Comparison of ENCODE assay signal across 25 cellular contexts in the genomic region with DNA sequence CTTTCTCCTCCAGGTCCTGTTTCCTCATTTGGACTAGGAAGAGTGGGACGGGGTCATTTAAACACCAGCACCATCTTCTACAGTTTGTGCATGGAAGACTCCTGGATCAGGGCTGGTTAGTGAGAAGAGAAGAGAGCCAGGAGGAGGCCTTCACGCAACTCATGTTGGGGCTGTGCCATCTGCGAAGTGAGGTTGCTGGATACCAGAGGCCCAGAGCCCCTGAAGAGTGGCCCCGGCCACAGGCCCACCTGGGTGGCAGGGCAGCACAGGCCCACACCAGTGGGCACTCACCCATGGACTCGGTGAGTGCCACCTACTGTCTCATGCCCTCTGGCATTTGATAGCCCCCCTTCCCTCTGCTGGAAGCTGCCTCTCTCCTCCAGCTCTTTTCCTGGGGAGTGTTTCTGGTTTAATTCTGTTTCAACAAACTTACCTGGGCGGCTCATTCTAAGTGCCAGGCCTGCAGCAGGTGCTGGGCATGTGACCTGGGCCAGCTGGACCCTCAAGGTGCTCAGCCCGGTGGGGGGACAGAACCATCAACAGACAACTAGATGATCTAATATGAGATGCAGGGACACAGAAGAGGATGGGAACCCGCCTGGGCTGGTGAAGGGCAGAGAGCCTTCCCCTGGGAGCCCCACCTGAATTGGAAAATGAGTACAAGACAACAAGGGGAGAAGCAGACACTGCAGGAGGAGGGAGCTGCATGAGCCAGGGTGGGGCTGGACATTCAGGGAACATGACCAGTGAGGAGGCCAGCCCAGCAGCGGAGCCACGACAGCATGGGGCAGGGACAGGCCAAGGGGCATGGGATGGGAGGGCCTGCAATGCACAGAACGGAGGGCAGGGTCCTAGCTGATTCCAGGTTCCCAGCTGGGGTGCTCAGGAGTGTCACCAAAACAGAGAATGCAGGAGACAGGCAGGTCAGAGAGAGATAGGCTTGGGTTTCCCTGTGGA.
DNase-seq lines count a peak whose midpoint lies in the region; ATAC-seq and TF ChIP-seq lines count a peak whose summit lies in the region.
"Had no signal": no experiment of that assay in that cellular context is flagged by ENCODE, and none has a peak within 500 bp of the region (broad histone marks: within the 10 kb centered on the region; RNA-seq: fewer than 3 reads in every experiment).

No MANE protein-coding gene starts in this region.

- H4K91ac ChIP-seq in neuronal stem cell (ENCODE audit: low read depth, low read length, poor library complexity), result no peak overlapping the region

- peak overlapping the region; percentile 76 for H3K23ac ChIP-seq in neuronal stem cell (ENCODE audit: low read depth, low read length, poor library complexity)

- intact Hi-C loops in vagina (cut with DNase I), result no loop called here

- H3K36me3 Mint-ChIP-seq in endodermal cell (ENCODE audit: low read depth), result no peaks in the 10 kb centered on the region
- H3K36me3 Mint-ChIP-seq: CD8-positive, alpha-beta T cell had no signal

- H2BK12ac ChIP-seq in neuronal stem cell (ENCODE audit: low read length), result no peak overlapping the region

- peak overlapping the region; percentile 63 for H3K18ac ChIP-seq in neuronal stem cell (ENCODE audit: low read length)

- H3K36me3 ChIP-seq in endodermal cell (ENCODE audit: control insufficient read depth, insufficient read depth, low read length), result no peaks in the 10 kb centered on the region
- no peaks in the 10 kb centered on the region for H3K36me3 ChIP-seq in neuronal stem cell (replicated peaks in 1 of 2; ENCODE audit: control insufficient read depth in 2 of 2, insufficient read depth in 2 of 2, low read length in 2 of 2)
- H3K36me3 ChIP-seq in vagina, result no peaks in the 10 kb centered on the region
- H3K36me3 ChIP-seq: SJCRH30 had no signal

- H3K9me3 ChIP-seq in endodermal cell (ENCODE audit: control insufficient read depth, low read length), result no peaks in the 10 kb centered on the region
- no peaks in the 10 kb centered on the region for H3K9me3 ChIP-seq in neuronal stem cell (replicated peaks in 1 of 2; ENCODE audit: control insufficient read depth in 2 of 2, insufficient read depth in 1 of 2, low read depth in 1 of 2, low read length in 2 of 2)
- H3K9me3 ChIP-seq in vagina, result no peaks in the 10 kb centered on the region
- H3K9me3 ChIP-seq: Caco-2, SJCRH30 had no signal

- H3K4me1 ChIP-seq in endodermal cell (ENCODE audit: control insufficient read depth, insufficient read depth, low read length) (no peaks in the 10 kb centered on the region), neuronal stem cell (ENCODE audit: control insufficient read depth in 2 of 2, insufficient read depth in 1 of 2, low read depth in 1 of 2, low read length in 2 of 2) (peaks cover 0 to 2% of the 10 kb centered on the region in 2 donors), vagina (no peaks in the 10 kb centered on the region)
- H3K4me1 ChIP-seq: Caco-2, SJCRH30 had no signal

- no peak overlapping the region for H3K4ac ChIP-seq in neuronal stem cell (ENCODE audit: low read length)

- H3K9ac ChIP-seq in endodermal cell (ENCODE audit: extremely low read depth, low read length, poor library complexity, severe bottlenecking) (no peak overlapping the region), neuronal stem cell (ENCODE audit: low read depth, low read length, poor library complexity) (peak overlapping the region; percentile 27)

- no peak overlapping the region for H2BK5ac ChIP-seq in neuronal stem cell (ENCODE audit: low read length)

- no peak overlapping the region for H2AFZ ChIP-seq in neuronal stem cell (ENCODE audit: low read length)
- H2AFZ ChIP-seq: PC-9 had no signal

- H3K27ac Mint-ChIP-seq in endodermal cell, result no peak overlapping the region
- H3K27ac Mint-ChIP-seq: B cell; CD8-positive, alpha-beta T cell had no signal

- H2BK15ac ChIP-seq in neuronal stem cell (ENCODE audit: low read length), result no peak overlapping the region

- H2AK5ac ChIP-seq in neuronal stem cell (ENCODE audit: low read depth, low read length), result peak overlapping the region; percentile 26

- H4K8ac ChIP-seq in neuronal stem cell (ENCODE audit: low read depth, low read length), result no peak overlapping the region

- WGBS in endodermal cell (ENCODE audit: insufficient coverage in 1 of 2, insufficient read length in 1 of 2), 2 experiments, result 90 to 96% methylated on average over 6 to 11 of the region's 11 CpGs
- no CpG with 5 or more reads among the region's 11 CpGs for WGBS in neuronal stem cell (ENCODE audit: extremely low coverage in 2 of 2, insufficient read length in 2 of 2, insufficient replicate concordance in 1 of 2), 2 donors

- TF ChIP-seq POLR2A in vagina (IDR thresholded peaks at IDR 0.05), result no peak

- peaks cover 49% of the 10 kb centered on the region for H3K27me3 ChIP-seq in endodermal cell (ENCODE audit: control insufficient read depth, insufficient read depth, low read length, poor library complexity, severe bottlenecking)
- H3K27me3 ChIP-seq in neuronal stem cell (ENCODE audit: control insufficient read depth in 3 of 3, insufficient read depth in 3 of 3, low read depth in 1 of 3, low read length in 3 of 3), result peaks cover 0 to 26% (median 6%) of the 10 kb centered on the region in 3 experiments
- no peaks in the 10 kb centered on the region for H3K27me3 ChIP-seq in vagina

- ATAC-seq in HG03139 (IDR thresholded peaks at IDR 0.05; ENCODE audit: unreplicated experiment) (no peak), HG03520 (IDR thresholded peaks at IDR 0.05; ENCODE audit: unreplicated experiment) (no peak)
- ATAC-seq: CD8-positive, alpha-beta T cell; Right ventricle myocardium inferior had no signal

- peaks cover 5% of the 10 kb centered on the region for H3K9me3 Mint-ChIP-seq in endodermal cell
- H3K9me3 Mint-ChIP-seq: CD8-positive, alpha-beta T cell had no signal

- DNase-seq in NCI-H345 (lab: John Stamatoyannopoulos, UW) (peak; percentile 9), NCI-H345 treated with DMSO at 0.1 percent for 48 hours (lab: John Stamatoyannopoulos, UW; ENCODE audit: unreplicated experiment) (no peak), endodermal cell (peak; percentile 30), neuronal stem cell (ENCODE audit: low spot score) (no peak), vagina (ENCODE audit: extremely low spot score in 2 of 2) (peak; percentile 69 to 91)
- DNase-seq: GOT3, HCEC 1CT, Karpas-422, NCI-H1092, NCI-H1417 treated with DMSO at 0.1 percent for 48 hours, NCI-H187, NCI-H446 treated with DMSO at 0.1 percent for 48 hours, NCI-H526, NCI-H82, PC-9, SJCRH30 had no signal

- H3K4me3 ChIP-seq in endodermal cell (ENCODE audit: low read length) (no peak overlapping the region), neuronal stem cell (ENCODE audit: low read length in 2 of 2) (no peak overlapping the region), vagina (no peak overlapping the region)
- H3K4me3 ChIP-seq: GM12878, SJCRH30 had no signal

- TF ChIP-seq CTCF in endodermal cell (conservative IDR thresholded peaks at IDR 0.05) (no peak), vagina (IDR thresholded peaks at IDR 0.05) (no peak)

- H3K14ac ChIP-seq in neuronal stem cell (ENCODE audit: low read length), result no peak overlapping the region

- H3K27ac ChIP-seq in endodermal cell (ENCODE audit: low read depth, low read length) (no peak overlapping the region), neuronal stem cell (replicated peaks; ENCODE audit: low read length) (no peak overlapping the region), vagina (no peak overlapping the region)
- H3K27ac ChIP-seq: 22Rv1, C4-2B, PC-9, SJCRH30 had no signal

- peaks cover 11% of the 10 kb centered on the region for H3K4me1 Mint-ChIP-seq in endodermal cell
- H3K4me1 Mint-ChIP-seq: B cell had no signal

- peaks cover 51% of the 10 kb centered on the region for H3K27me3 Mint-ChIP-seq in endodermal cell (ENCODE audit: insufficient read depth)

- H2BK120ac ChIP-seq in neuronal stem cell (ENCODE audit: low read depth, low read length), result no peak overlapping the region

- no peak overlapping the region for H3K4me2 ChIP-seq in neuronal stem cell (ENCODE audit: insufficient read depth, low read length, poor library complexity, severe bottlenecking)

- H3K79me1 ChIP-seq in neuronal stem cell (ENCODE audit: low read depth, low read length), result no peaks in the 10 kb centered on the region

- no peak overlapping the region for H3K4me3 Mint-ChIP-seq in endodermal cell
- H3K4me3 Mint-ChIP-seq: B cell; CD8-positive, alpha-beta T cell had no signal

Comparison
In these comparisons a context has a peak if more than half of its experiments do, and no peak if none do; other contexts are left out.
1. DNase-seq: peak in NCI-H345 (single experiment), endodermal cell (single experiment) and vagina (2 of 2); none in NCI-H345 treated with DMSO at 0.1 percent for 48 hours (single experiment) and neuronal stem cell (single experiment).